In genomic region chr19:39405261-39405912, GRCh38 we compare ENCODE assay signal across 10 cellular contexts. TPM values are rescaled to one million over a fixed set of nuclear protein-coding genes. Genes with fewer than 3 reads are reported as not detected.
DNase-seq lines count a peak whose midpoint lies in the region; ATAC-seq, FAIRE-seq and TF ChIP-seq lines count a peak whose summit lies in the region.
"Had no signal": no experiment of that assay in that cellular context is flagged by ENCODE, and none has a peak within 500 bp of the region (broad histone marks: within the 10 kb centered on the region; RNA-seq: fewer than 3 reads in every experiment).

No MANE protein-coding gene starts in this region.

- TF ChIP-seq EP300 in K562 (IDR thresholded peaks at IDR 0.05; ENCODE audit: low read length), result no peak

- no peaks in the 10 kb centered on the region for H3K27me3 ChIP-seq in A673 (replicated peaks; ENCODE audit: insufficient read depth, low read depth, low read length, poor library complexity)
- H3K27me3 ChIP-seq in HUES64 (ENCODE audit: insufficient read depth, low read length), result no peaks in the 10 kb centered on the region
- H3K27me3 ChIP-seq in K562 (ENCODE audit: control insufficient read depth in 2 of 2, insufficient read depth in 2 of 2, low read length in 2 of 2), result no peaks in the 10 kb centered on the region
- no peaks in the 10 kb centered on the region for H3K27me3 ChIP-seq in BE2C

- in situ Hi-C loops in K562 (cut with MboI), result no loop called here

- POLR2A ChIA-PET in A673 (lab: Charles Lee; ENCODE audit: low non-redundant PET), result no interaction called here
- POLR2A ChIA-PET in K562 (lab: Yijun Ruan, JAX), result interaction anchor here (1.5 kb wide), 1 partner anchor 14 kb away, joined by 3 read pairs; the partner anchor contains the start of genes MED29 and PAF1

- BruUV-seq in A673 (replicated peaks; lab: Mats Ljungman, UMichigan), result no TSS peak
- BruUV-seq in K562 (replicated peaks; lab: Mats Ljungman, UMichigan), result no TSS peak

- no peaks in the 10 kb centered on the region for H3K27me3 Mint-ChIP-seq in natural killer cell (ENCODE audit: low read depth in 2 of 2)

- H3K9ac ChIP-seq in HUES64 (ENCODE audit: low read depth, low read length) (no peak overlapping the region), K562 (ENCODE audit: insufficient read depth in 1 of 2, low read depth in 2 of 2, low read length in 2 of 2) (peak overlapping the region; percentile 65 to 76; a peak in 2 of 4 replicates)

- no peaks in the 10 kb centered on the region for H3K9me3 ChIP-seq in A673 (ENCODE audit: low read depth, low read length, poor library complexity, severe bottlenecking)
- no peaks in the 10 kb centered on the region for H3K9me3 ChIP-seq in HUES64 (ENCODE audit: insufficient read depth, low read depth, low read length)
- H3K9me3 ChIP-seq in K562 (replicated peaks; ENCODE audit: control insufficient read depth, insufficient read depth, low read depth, low read length), result no peaks in the 10 kb centered on the region
- H3K9me3 ChIP-seq in BE2C, result no peaks in the 10 kb centered on the region

- CTCF ChIA-PET in A673 (lab: Charles Lee) (interaction anchor here (0.6 to 1.4 kb wide), 2 partner anchors 8 to 536 kb away, joined by 3 to 6 read pairs; no protein-coding TSS in a partner anchor), K562 (lab: Yijun Ruan, JAX; ENCODE audit: low intra/inter-chr PET ratio) (interaction anchor here (0.7 kb wide), 1 partner anchor 291 kb away, joined by 3 read pairs; no protein-coding TSS in a partner anchor)

- ATAC-seq in K562 (no peak), natural killer cell (no peak)

- H3K4me3 ChIP-seq in A673 (ENCODE audit: low read depth, low read length, poor library complexity, severe bottlenecking) (no peak overlapping the region), HUES64 (ENCODE audit: low read length) (peak overlapping the region; percentile 97; the same call in 1 of the 2 replicates), K562 (no peak overlapping the region), BE2C (ENCODE audit: low read depth, low read length) (no peak overlapping the region)

- TF ChIP-seq CTCF in A673 (conservative IDR thresholded peaks at IDR 0.05; ENCODE audit: low read depth, low read length), result no peak
- TF ChIP-seq CTCF in K562 (IDR thresholded peaks at IDR 0.05 in 2 of 3, conservative IDR thresholded peaks at IDR 0.05 in 1 of 3; ENCODE audit: insufficient read depth in 2 of 3, low read depth in 1 of 3, low read length in 3 of 3), result no peak
- no peak for TF ChIP-seq CTCF in natural killer cell (IDR thresholded peaks at IDR 0.05)
- TF ChIP-seq CTCF in BE2C (IDR thresholded peaks at IDR 0.05; ENCODE audit: low read depth, low read length), result no peak

- peaks cover 58 to 77% of the 10 kb centered on the region in 2 donors for H3K4me1 Mint-ChIP-seq in natural killer cell

- peak overlapping the region; percentile 16 for H3K27ac ChIP-seq in A673 (ENCODE audit: low read depth, low read length, poor library complexity, severe bottlenecking)
- peak overlapping the region; percentile 38; the same call in 1 of the 2 replicates for H3K27ac ChIP-seq in HUES64 (ENCODE audit: low read depth, low read length)
- H3K27ac ChIP-seq in K562 (ENCODE audit: extremely low read depth, low read depth, low read length), result peak overlapping the region; percentile 94; the same call in 2 of the 3 replicates

- no peak overlapping the region for H3K4me2 ChIP-seq in K562 (ENCODE audit: insufficient read depth, low read length)

- no peak for TF ChIP-seq POLR2A in K562 (conservative IDR thresholded peaks at IDR 0.05)

- peak overlapping the region; percentile 85 for H3K4me3 Mint-ChIP-seq in natural killer cell

- 90% methylated on average over 16 of the region's 17 CpGs for WGBS in HUES64
- WGBS in K562 (ENCODE audit: insufficient coverage, low coverage, missing lambda C conversion rate), result 77% methylated on average over 15 of the region's 17 CpGs

- FAIRE-seq in K562 (lab: Jason Lieb, UNC), result no peak

- peak overlapping the region; percentile 96 to 97 for H3K27ac Mint-ChIP-seq in natural killer cell

- intact Hi-C loops in A673 (cut with micrococcal nuclease; ENCODE audit: unreplicated experiment) (no loop called here), K562 (cut with micrococcal nuclease) (no loop called here), natural killer cell (cut with micrococcal nuclease) (no loop called here)

- no peak for TF ChIP-seq RAD21 in K562 (CRISPR knock-in tag; conservative IDR thresholded peaks at IDR 0.05 in 1 of 2, IDR thresholded peaks at IDR 0.05 in 1 of 2)

- H3K36me3 ChIP-seq in A673 (ENCODE audit: insufficient read depth, low read length, poor library complexity, severe bottlenecking) (peaks cover 7% of the 10 kb centered on the region), HUES64 (ENCODE audit: insufficient read depth, low read length) (no peaks in the 10 kb centered on the region), K562 (ENCODE audit: control insufficient read depth, insufficient read depth, low read length) (peaks cover 13% of the 10 kb centered on the region; the same call in 1 of the 3 replicates), BE2C (no peaks in the 10 kb centered on the region)

- peaks cover 4% of the 10 kb centered on the region; the same call in 1 of the 2 replicates for H4K20me1 ChIP-seq in K562 (replicated peaks; ENCODE audit: control insufficient read depth, insufficient read depth, low read length)

- no peaks in the 10 kb centered on the region for H3K9me3 Mint-ChIP-seq in natural killer cell

- no peak overlapping the region for H2AFZ ChIP-seq in K562 (ENCODE audit: low read depth, low read length)

- H3K79me2 ChIP-seq in K562 (ENCODE audit: control insufficient read depth, insufficient read depth, low read length), result peaks cover 42% of the 10 kb centered on the region

- H3K4me1 ChIP-seq in A673 (ENCODE audit: insufficient read depth, low read length, poor library complexity, severe bottlenecking) (peaks cover 41% of the 10 kb centered on the region), HUES64 (ENCODE audit: insufficient read depth, low read length) (peaks cover 30% of the 10 kb centered on the region), K562 (replicated peaks in 1 of 2; ENCODE audit: control insufficient read depth in 2 of 2, insufficient read depth in 2 of 2, low read length in 2 of 2) (peaks cover 60 to 85% of the 10 kb centered on the region in 2 experiments), BE2C (peaks cover 26% of the 10 kb centered on the region)

- peaks cover 3% of the 10 kb centered on the region for H3K9me1 ChIP-seq in K562 (ENCODE audit: control insufficient read depth, insufficient read depth, low read length)

- peaks cover 7% of the 10 kb centered on the region for H3K36me3 Mint-ChIP-seq in natural killer cell

- DNase-seq in A673 (ENCODE audit: low spot score) (no peak), K562 (ENCODE audit: extremely low read depth in 1 of 4, low spot score in 3 of 4) (no peak), natural killer cell (no peak), BE2C (no peak), NOMO-1 treated with DMSO at 0.1 percent for 48 hours (lab: John Stamatoyannopoulos, UW; ENCODE audit: unreplicated experiment) (no peak), cortex of kidney (lab: John Stamatoyannopoulos, UW) (no peak)
- no peak for DNase-seq in activated CD4-positive, CD25-positive, alpha-beta regulatory T cell (lab: John Stamatoyannopoulos, UW)
- DNase-seq: GF-D8, NCI-H524 treated with DMSO at 0.1 percent for 48 hours had no signal

RNA-seq across cellular contexts. Expression of gene ZFP36, which starts 1.3 kb away (rescaled TPM):
- total RNA-seq in A673 (2021) (7.1 and 8.1 TPM in 2 replicates), K562 (2014; rRNA removed) (3.5 and 7.1 TPM in 2 replicates), K562 (2014; rRNA removed; fragmentation: Illumina TruSeq; extraction: Trizol) (1.8 and 2.8 TPM in 2 replicates), K562 (2015; rRNA removed; fragmentation: Illumina TruSeq; extraction: Trizol) (3.7 and 3.8 TPM in 2 replicates), K562 (2021) (17.1 and 20.1 TPM in 2 replicates), natural killer cell (1,000 to 10,000 TPM; 1,232 to 2,074 (median 1,769) TPM)
- 4.4 TPM for polyA plus RNA-seq in HUES64 (2013, experiment 1 of 2)
- 4.9 TPM for polyA plus RNA-seq in HUES64 (2013, experiment 2 of 2)
- total RNA-seq in K562 (2011; cell fraction: chromatin; rRNA removed; ENCODE audit: low replicate concordance), result 9.5 and 19.1 TPM in 2 replicates
- 17.8 and 18.8 TPM in 2 replicates for total RNA-seq in K562 (2011; cell fraction: nucleolus; rRNA removed)
- total RNA-seq in K562 (2011; cell fraction: nucleoplasm; rRNA removed), result 15.0 and 15.3 TPM in 2 replicates
- polyA plus RNA-seq in K562 (2011; rRNA removed) (1.0 and 2.0 TPM in 2 replicates), K562 (2014; fragmentation: Illumina TruSeq; extraction: Trizol) (12.5 and 13.4 TPM in 2 replicates), K562 (2014; fragmentation: Nextera tagmentation; extraction: Ambion mirVana) (1 to 10 TPM; 1.3 to 1.5 TPM), K562 (2014; rRNA removed) (9.2 and 9.5 TPM in 2 replicates)
- 1.8 and 3.0 TPM in 2 replicates for polyA plus RNA-seq in K562 (2011; cell fraction: cytosol; rRNA removed)
- 12.7 and 20.7 TPM in 2 replicates for polyA plus RNA-seq in K562 (2011; cell fraction: nucleus; rRNA removed)
- polyA plus RNA-seq in K562 (2012), result 14.4 and 28.7 TPM in 2 replicates
- polyA minus RNA-seq in K562 (2011; rRNA and poly(A)+ RNA removed), result 0.63 and 0.66 TPM in 2 replicates
- 6.1 and 7.0 TPM in 2 replicates for polyA minus RNA-seq in K562 (2011; cell fraction: cytosol; rRNA and poly(A)+ RNA removed)
- polyA minus RNA-seq in K562 (2011; cell fraction: nucleus; rRNA and poly(A)+ RNA removed), result 11.0 and 12.8 TPM in 2 replicates
- polyA plus RNA-seq in BE2C (2012; ENCODE audit: insufficient read depth, insufficient read length, low read depth), result 16.7 TPM

RNA-seq across cellular contexts. Expression of gene PLEKHG2, which starts 7.1 kb away (rescaled TPM):
- total RNA-seq in A673 (2021), result 99.1 and 99.4 TPM in 2 replicates
- 39.8 TPM for polyA plus RNA-seq in HUES64 (2013, experiment 1 of 2)
- polyA plus RNA-seq in HUES64 (2013, experiment 2 of 2), result 46.8 TPM
- total RNA-seq in K562 (2011; cell fraction: chromatin; rRNA removed; ENCODE audit: low replicate concordance), result 36.8 and 97.0 TPM in 2 replicates
- total RNA-seq in K562 (2011; cell fraction: nucleolus; rRNA removed), result 44.7 and 54.0 TPM in 2 replicates
- total RNA-seq in K562 (2011; cell fraction: nucleoplasm; rRNA removed), result 35.4 and 61.8 TPM in 2 replicates
- total RNA-seq in K562 (2014; rRNA removed), result 9.8 and 17.1 TPM in 2 replicates
- total RNA-seq in K562 (2014; rRNA removed; fragmentation: Illumina TruSeq; extraction: Trizol), result 5.9 and 6.8 TPM in 2 replicates
- total RNA-seq in K562 (2015; rRNA removed; fragmentation: Illumina TruSeq; extraction: Trizol), result 8.1 and 11.4 TPM in 2 replicates
- 41.1 and 45.7 TPM in 2 replicates for total RNA-seq in K562 (2021)
- 5.4 and 8.5 TPM in 2 replicates for polyA plus RNA-seq in K562 (2011; rRNA removed)
- 4.2 and 6.3 TPM in 2 replicates for polyA plus RNA-seq in K562 (2011; cell fraction: cytosol; rRNA removed)
- polyA plus RNA-seq in K562 (2011; cell fraction: nucleus; rRNA removed), result 32.9 and 103 TPM in 2 replicates
- 22.1 and 34.0 TPM in 2 replicates for polyA plus RNA-seq in K562 (2012)
- polyA plus RNA-seq in K562 (2014; fragmentation: Illumina TruSeq; extraction: Trizol), result 18.6 and 27.7 TPM in 2 replicates
- 1 to 10 TPM in 1 of 2 experiments, under 1 TPM in 1; 0.98 to 3.0 TPM for polyA plus RNA-seq in K562 (2014; fragmentation: Nextera tagmentation; extraction: Ambion mirVana)
- 14.9 and 18.0 TPM in 2 replicates for polyA plus RNA-seq in K562 (2014; rRNA removed)
- 2.7 TPM in 2 replicates for polyA minus RNA-seq in K562 (2011; rRNA and poly(A)+ RNA removed)
- 15.3 and 25.7 TPM in 2 replicates for polyA minus RNA-seq in K562 (2011; cell fraction: cytosol; rRNA and poly(A)+ RNA removed)
- polyA minus RNA-seq in K562 (2011; cell fraction: nucleus; rRNA and poly(A)+ RNA removed), result 14.0 and 19.9 TPM in 2 replicates
- total RNA-seq in natural killer cell, result 100 to 1,000 TPM in 1 of 3 donors, 10 to 100 TPM in 2; 70.2 to 129 (median 80.7) TPM
- polyA plus RNA-seq in BE2C (2012; ENCODE audit: insufficient read depth, insufficient read length, low read depth), result 35.9 TPM

RNA-seq across cellular contexts. Expression of gene MED29, which starts 14.2 kb away (rescaled TPM):
- total RNA-seq in A673 (2021), result 37.1 and 41.9 TPM in 2 replicates
- 26.0 TPM for polyA plus RNA-seq in HUES64 (2013, experiment 1 of 2)
- polyA plus RNA-seq in HUES64 (2013, experiment 2 of 2), result 27.6 TPM
- total RNA-seq in K562 (2011; cell fraction: chromatin; rRNA removed; ENCODE audit: low replicate concordance), result 7.8 and 14.7 TPM in 2 replicates
- total RNA-seq in K562 (2011; cell fraction: nucleolus; rRNA removed), result 12.0 and 12.7 TPM in 2 replicates
- 13.0 and 17.4 TPM in 2 replicates for total RNA-seq in K562 (2011; cell fraction: nucleoplasm; rRNA removed)
- 16.0 and 22.6 TPM in 2 replicates for total RNA-seq in K562 (2014; rRNA removed)
- total RNA-seq in K562 (2014; rRNA removed; fragmentation: Illumina TruSeq; extraction: Trizol), result 7.0 and 7.2 TPM in 2 replicates
- 11.2 and 11.7 TPM in 2 replicates for total RNA-seq in K562 (2015; rRNA removed; fragmentation: Illumina TruSeq; extraction: Trizol)
- total RNA-seq in K562 (2021), result 17.3 and 18.0 TPM in 2 replicates
- 11.7 and 12.4 TPM in 2 replicates for polyA plus RNA-seq in K562 (2011; rRNA removed)
- 18.4 and 30.0 TPM in 2 replicates for polyA plus RNA-seq in K562 (2011; cell fraction: cytosol; rRNA removed)
- polyA plus RNA-seq in K562 (2011; cell fraction: nucleus; rRNA removed), result 5.3 and 8.7 TPM in 2 replicates
- 14.0 and 19.0 TPM in 2 replicates for polyA plus RNA-seq in K562 (2012)
- 18.0 and 19.2 TPM in 2 replicates for polyA plus RNA-seq in K562 (2014; fragmentation: Illumina TruSeq; extraction: Trizol)
- 1 to 10 TPM; 1.8 to 2.8 TPM for polyA plus RNA-seq in K562 (2014; fragmentation: Nextera tagmentation; extraction: Ambion mirVana)
- polyA plus RNA-seq in K562 (2014; rRNA removed), result 15.1 and 22.5 TPM in 2 replicates
- 6.4 and 10.6 TPM in 2 replicates for polyA minus RNA-seq in K562 (2011; rRNA and poly(A)+ RNA removed)
- polyA minus RNA-seq in K562 (2011; cell fraction: cytosol; rRNA and poly(A)+ RNA removed), result 5.9 and 9.0 TPM in 2 replicates
- 15.9 and 16.3 TPM in 2 replicates for polyA minus RNA-seq in K562 (2011; cell fraction: nucleus; rRNA and poly(A)+ RNA removed)
- 10 to 100 TPM; 37.5 to 49.1 (median 45.9) TPM for total RNA-seq in natural killer cell
- 101 TPM for polyA plus RNA-seq in BE2C (2012; ENCODE audit: insufficient read depth, insufficient read length, low read depth)

RNA-seq across cellular contexts. Expression of gene PAF1, which starts 14.5 kb away (rescaled TPM):
- total RNA-seq in A673 (2021) (70.2 and 73.3 TPM in 2 replicates), K562 (2014; rRNA removed) (41.2 and 50.5 TPM in 2 replicates), K562 (2014; rRNA removed; fragmentation: Illumina TruSeq; extraction: Trizol) (22.6 and 23.2 TPM in 2 replicates), K562 (2015; rRNA removed; fragmentation: Illumina TruSeq; extraction: Trizol) (37.0 and 39.8 TPM in 2 replicates), K562 (2021) (30.7 and 33.8 TPM in 2 replicates), natural killer cell (10 to 100 TPM; 54.3 to 80.9 (median 68.3) TPM)
- polyA plus RNA-seq in HUES64 (2013, experiment 1 of 2), result 36.1 TPM
- polyA plus RNA-seq in HUES64 (2013, experiment 2 of 2), result 33.1 TPM
- 59.0 and 87.9 TPM in 2 replicates for total RNA-seq in K562 (2011; cell fraction: chromatin; rRNA removed; ENCODE audit: low replicate concordance)
- total RNA-seq in K562 (2011; cell fraction: nucleolus; rRNA removed), result 51.6 and 65.2 TPM in 2 replicates
- 40.5 and 40.8 TPM in 2 replicates for total RNA-seq in K562 (2011; cell fraction: nucleoplasm; rRNA removed)
- polyA plus RNA-seq in K562 (2011; rRNA removed) (30.1 and 31.6 TPM in 2 replicates), K562 (2014; fragmentation: Illumina TruSeq; extraction: Trizol) (41.1 and 45.0 TPM in 2 replicates), K562 (2014; fragmentation: Nextera tagmentation; extraction: Ambion mirVana) (1 to 10 TPM; 1.5 to 1.7 TPM), K562 (2014; rRNA removed) (32.4 and 43.5 TPM in 2 replicates)
- polyA plus RNA-seq in K562 (2011; cell fraction: cytosol; rRNA removed), result 31.4 and 56.3 TPM in 2 replicates
- 65.9 and 73.6 TPM in 2 replicates for polyA plus RNA-seq in K562 (2011; cell fraction: nucleus; rRNA removed)
- 37.5 and 43.8 TPM in 2 replicates for polyA plus RNA-seq in K562 (2012)
- 38.6 and 43.3 TPM in 2 replicates for polyA minus RNA-seq in K562 (2011; rRNA and poly(A)+ RNA removed)
- polyA minus RNA-seq in K562 (2011; cell fraction: cytosol; rRNA and poly(A)+ RNA removed), result 21.1 and 21.3 TPM in 2 replicates
- polyA minus RNA-seq in K562 (2011; cell fraction: nucleus; rRNA and poly(A)+ RNA removed), result 33.7 and 58.5 TPM in 2 replicates
- polyA plus RNA-seq in BE2C (2012; ENCODE audit: insufficient read depth, insufficient read length, low read depth), result 130 TPM

RNA-seq across cellular contexts. Expression of gene RPS16, which starts 30.4 kb away (rescaled TPM):
- 1,898 and 1,963 TPM in 2 replicates for total RNA-seq in A673 (2021)
- polyA plus RNA-seq in HUES64 (2013, experiment 1 of 2), result 2,127 TPM
- 2,103 TPM for polyA plus RNA-seq in HUES64 (2013, experiment 2 of 2)
- 222 and 453 TPM in 2 replicates for total RNA-seq in K562 (2011; cell fraction: chromatin; rRNA removed; ENCODE audit: low replicate concordance)
- 784 and 1,002 TPM in 2 replicates for total RNA-seq in K562 (2011; cell fraction: nucleolus; rRNA removed)
- 878 and 1,583 TPM in 2 replicates for total RNA-seq in K562 (2011; cell fraction: nucleoplasm; rRNA removed)
- 2,011 and 2,125 TPM in 2 replicates for total RNA-seq in K562 (2014; rRNA removed)
- 82.6 and 146 TPM in 2 replicates for total RNA-seq in K562 (2014; rRNA removed; fragmentation: Illumina TruSeq; extraction: Trizol)
- total RNA-seq in K562 (2015; rRNA removed; fragmentation: Illumina TruSeq; extraction: Trizol), result 114 and 137 TPM in 2 replicates
- 3,072 and 3,267 TPM in 2 replicates for total RNA-seq in K562 (2021)
- 1,618 and 2,255 TPM in 2 replicates for polyA plus RNA-seq in K562 (2011; rRNA removed)
- 6,767 and 7,935 TPM in 2 replicates for polyA plus RNA-seq in K562 (2011; cell fraction: cytosol; rRNA removed)
- 1,399 and 1,697 TPM in 2 replicates for polyA plus RNA-seq in K562 (2011; cell fraction: nucleus; rRNA removed)
- polyA plus RNA-seq in K562 (2012), result 3,974 and 4,107 TPM in 2 replicates
- 2,204 and 2,973 TPM in 2 replicates for polyA plus RNA-seq in K562 (2014; fragmentation: Illumina TruSeq; extraction: Trizol)
- 1,000 to 10,000 TPM; 2,545 to 3,175 TPM for polyA plus RNA-seq in K562 (2014; fragmentation: Nextera tagmentation; extraction: Ambion mirVana)
- 3,400 and 3,671 TPM in 2 replicates for polyA plus RNA-seq in K562 (2014; rRNA removed)
- 1,356 and 1,489 TPM in 2 replicates for polyA minus RNA-seq in K562 (2011; rRNA and poly(A)+ RNA removed)
- polyA minus RNA-seq in K562 (2011; cell fraction: cytosol; rRNA and poly(A)+ RNA removed), result 1,901 and 2,445 TPM in 2 replicates
- polyA minus RNA-seq in K562 (2011; cell fraction: nucleus; rRNA and poly(A)+ RNA removed), result 274 and 520 TPM in 2 replicates
- 1,000 to 10,000 TPM; 1,227 to 1,543 (median 1,399) TPM for total RNA-seq in natural killer cell
- polyA plus RNA-seq in BE2C (2012; ENCODE audit: insufficient read depth, insufficient read length, low read depth), result 3,669 TPM

Comparison
In these comparisons a context has a peak if more than half of its experiments do, and no peak if none do; other contexts are left out.
1. H3K27ac ChIP-seq: peak in every context shown above with its lines; median percentile 94 in K562; 38 in HUES64; 16 in A673.
2. RNA of gene ZFP36, which starts 1.3 kb away (total RNA-seq): 1,232 to 2,074 TPM in natural killer cell; 7.1 to 8.1 TPM in A673 and 1.8 to 20.1 TPM in K562; every median in the first group is over 10 times any median in the second.